ENCODE assay signal across 14 cellular contexts in the genomic region with DNA sequence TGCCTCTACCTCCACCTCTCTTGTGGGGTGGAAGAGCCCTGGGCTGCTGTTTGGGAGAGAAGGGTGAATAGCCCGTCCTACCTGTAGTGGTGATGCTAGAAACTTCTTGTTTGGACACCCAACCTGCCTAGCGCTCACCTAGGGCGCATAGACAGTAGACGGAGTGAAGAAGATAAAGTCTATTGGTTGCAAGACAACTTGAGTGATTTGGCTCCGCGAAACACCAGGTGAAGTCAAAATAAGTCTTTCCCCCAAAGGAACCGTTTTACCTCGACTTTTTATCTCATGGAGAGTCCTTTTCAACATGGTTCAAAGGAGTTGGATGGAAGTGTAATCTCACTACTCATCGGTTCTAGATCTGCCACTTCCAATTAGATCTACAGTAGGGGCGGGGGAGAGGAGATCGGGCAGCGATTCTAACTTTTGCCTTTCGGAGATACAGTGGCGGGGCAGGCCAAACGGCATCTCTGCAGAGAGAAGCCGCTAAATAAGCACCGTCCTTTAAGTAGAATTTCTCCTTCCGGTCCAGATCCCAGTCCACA. TPM values are rescaled to one million over a fixed set of nuclear protein-coding genes. Genes with fewer than 3 reads are reported as not detected.
DNase-seq lines count a peak whose midpoint lies in the region; ATAC-seq, FAIRE-seq and TF ChIP-seq lines count a peak whose summit lies in the region.
"Had no signal": no experiment of that assay in that cellular context is flagged by ENCODE, and none has a peak within 500 bp of the region (broad histone marks: within the 10 kb centered on the region; RNA-seq: fewer than 3 reads in every experiment).

No MANE protein-coding gene starts in this region.

- ATAC-seq in CD4-positive, alpha-beta T cell (ENCODE audit: poor library complexity) = no peak
- ATAC-seq in HG02798 (IDR thresholded peaks at IDR 0.05; ENCODE audit: poor library complexity, unreplicated experiment) = no peak
- ATAC-seq in GM21528 (IDR thresholded peaks at IDR 0.05; ENCODE audit: low FRiP score, unreplicated experiment) = no peak
- ATAC-seq: GM12878, left lung, PC-3 had no signal

- peaks cover 26% of the 10 kb centered on the region for H3K4me1 Mint-ChIP-seq in CD4-positive, alpha-beta T cell (ENCODE audit: low read depth)

- no peak overlapping the region for H4K5ac ChIP-seq in mesendoderm (ENCODE audit: low read length)

- H2AK5ac ChIP-seq in mesendoderm (ENCODE audit: low read length) = no peak overlapping the region

- in situ Hi-C loops in astrocyte of the spinal cord (cut with HindIII; ENCODE audit: low sequenced_read_pairs) = no loop called here

- no peak overlapping the region for H2BK15ac ChIP-seq in mesendoderm (replicated peaks; ENCODE audit: low read depth)

- TF ChIP-seq CTCF in CD4-positive, alpha-beta T cell (IDR thresholded peaks at IDR 0.05) = no peak
- no peak for TF ChIP-seq CTCF in astrocyte of the spinal cord (IDR thresholded peaks at IDR 0.05; ENCODE audit: low read depth, low read length)

- H3K27me3 ChIP-seq in CD4-positive, alpha-beta T cell (ENCODE audit: control insufficient read depth, insufficient read depth, low read length) = peaks cover 83% of the 10 kb centered on the region
- H3K27me3 ChIP-seq in H7 (ENCODE audit: control insufficient read depth, insufficient read depth, low read length) = peaks cover 49% of the 10 kb centered on the region
- H3K27me3 ChIP-seq in mesendoderm (ENCODE audit: insufficient read depth, low read length, poor library complexity) = no peaks in the 10 kb centered on the region
- peaks cover 10 to 56% of the 10 kb centered on the region in 2 donors for H3K27me3 ChIP-seq in small intestine (ENCODE audit: control insufficient read depth in 2 of 2, insufficient read depth in 2 of 2, low read length in 2 of 2)

- FAIRE-seq in small intestine (lab: Jason Lieb, UNC) = no peak
- FAIRE-seq: colon, GM12878 had no signal

- intact Hi-C loops in CD4-positive, alpha-beta T cell (cut with DNase I, micrococcal nuclease) = no loop called here

- POLR2A ChIA-PET in CD4-positive, alpha-beta T cell (lab: Charles Lee) = no interaction called here

- H3K27ac ChIP-seq in CD4-positive, alpha-beta T cell (ENCODE audit: low read depth, low read length) = no peak overlapping the region
- H3K27ac ChIP-seq in mesendoderm (ENCODE audit: low read depth, low read length) = no peak overlapping the region
- no peak overlapping the region for H3K27ac ChIP-seq in small intestine (ENCODE audit: low read depth in 1 of 2, low read length in 1 of 2)
- H3K27ac ChIP-seq: left lung had no signal

- H3K27me3 Mint-ChIP-seq in CD4-positive, alpha-beta T cell = peaks cover 82% of the 10 kb centered on the region

- H3K4me3 ChIP-seq in H7 (ENCODE audit: insufficient read depth, low read depth, low read length) (peak overlapping the region; percentile 96), astrocyte of the spinal cord (ENCODE audit: low read depth, low read length) (peak overlapping the region; percentile 34), mesendoderm (ENCODE audit: low read length) (peak overlapping the region; percentile 2), small intestine (ENCODE audit: low read depth in 1 of 2, low read length in 2 of 2) (no peak overlapping the region)
- H3K4me3 ChIP-seq: GM12878, left lung had no signal

- H3K36me3 ChIP-seq in H7 (replicated peaks; ENCODE audit: control insufficient read depth, insufficient read depth, low read length) = peaks cover 2% of the 10 kb centered on the region
- no peaks in the 10 kb centered on the region for H3K36me3 ChIP-seq in mesendoderm (ENCODE audit: control insufficient read depth, insufficient read depth, low read length)
- H3K36me3 ChIP-seq in small intestine (ENCODE audit: control insufficient read depth in 2 of 2, insufficient read depth in 2 of 2, low read length in 2 of 2) = no peaks in the 10 kb centered on the region
- H3K36me3 ChIP-seq: left lung had no signal

- H3K9me3 Mint-ChIP-seq in CD4-positive, alpha-beta T cell = peaks cover 23% of the 10 kb centered on the region

- peak overlapping the region; percentile 64 for H3K9ac ChIP-seq in mesendoderm (ENCODE audit: low read length)

- H3K23ac ChIP-seq in mesendoderm (ENCODE audit: low read length) = no peak overlapping the region

- H2BK120ac ChIP-seq in mesendoderm (ENCODE audit: low read depth, low read length) = no peak overlapping the region

- peaks cover 10% of the 10 kb centered on the region for H3K4me1 ChIP-seq in mesendoderm (ENCODE audit: control insufficient read depth, low read depth, low read length)
- H3K4me1 ChIP-seq in small intestine (ENCODE audit: control insufficient read depth in 2 of 2, insufficient read depth in 1 of 2, low read depth in 1 of 2, low read length in 1 of 2) = peaks cover 0 to 7% of the 10 kb centered on the region in 2 donors

- peak overlapping the region; percentile 81 for H3K4me3 Mint-ChIP-seq in CD4-positive, alpha-beta T cell

- peaks cover 9% of the 10 kb centered on the region for H3K36me3 Mint-ChIP-seq in CD4-positive, alpha-beta T cell (ENCODE audit: low read depth)

- no peak overlapping the region for H4K8ac ChIP-seq in mesendoderm (ENCODE audit: low read depth, low read length)

- no peak overlapping the region for H2BK5ac ChIP-seq in mesendoderm (ENCODE audit: low read length)

- CTCF ChIA-PET in CD4-positive, alpha-beta T cell (lab: Charles Lee) = no interaction called here

- peaks cover 51% of the 10 kb centered on the region for H3K9me3 ChIP-seq in CD4-positive, alpha-beta T cell (ENCODE audit: control insufficient read depth, low read length)
- no peaks in the 10 kb centered on the region for H3K9me3 ChIP-seq in small intestine (ENCODE audit: control insufficient read depth, low read depth)
- H3K9me3 ChIP-seq: left lung had no signal

- no CpG with 5 or more reads among the region's 18 CpGs for WGBS in mesendoderm (ENCODE audit: extremely low coverage, insufficient coverage, low lambda C conversion rate)
- WGBS in small intestine, 3 donors = 8 to 17% (median 9%) methylated on average over 18 of the region's 18 CpGs

- H3K18ac ChIP-seq in mesendoderm (ENCODE audit: low read length) = peak overlapping the region; percentile 32

- no peak for TF ChIP-seq POLR2A in erythroblast (IDR thresholded peaks at IDR 0.05; ENCODE audit: low read length)

- no peak overlapping the region for H3K4ac ChIP-seq in mesendoderm (ENCODE audit: low read depth, low read length)

- peak overlapping the region; percentile 85 for H3K4me2 ChIP-seq in mesendoderm (ENCODE audit: low read length)

- DNase-seq in CD4-positive, alpha-beta T cell = no peak
- DNase-seq in H7 = peak; percentile 73
- no peak for DNase-seq in astrocyte of the spinal cord (ENCODE audit: low read depth, low spot score)
- peak; percentile 74 for DNase-seq in mesendoderm
- no peak for DNase-seq in small intestine
- no peak for DNase-seq in erythroblast (lab: John Stamatoyannopoulos, UW)
- DNase-seq: PC-3; stimulated activated CD4-positive, alpha-beta T cell treated with anti-CD3 and anti-CD28 coated beads, Interleukin-4, amount 100 ng/mL, for 4 hours had no signal

- peaks cover 4% of the 10 kb centered on the region for H3K79me1 ChIP-seq in mesendoderm (ENCODE audit: low read length)

- H3K56ac ChIP-seq in mesendoderm (ENCODE audit: low read length) = peak overlapping the region; percentile 63

- peaks cover 29% of the 10 kb centered on the region for H3K79me2 ChIP-seq in mesendoderm (ENCODE audit: control insufficient read depth, insufficient read depth, low read length)

- peak overlapping the region; percentile 79 for H3K27ac Mint-ChIP-seq in CD4-positive, alpha-beta T cell

RNA-seq across cellular contexts. Expression of a gene that starts 0.7 kb away (rescaled TPM):
- total RNA-seq in CD4-positive, alpha-beta T cell = not detected
- total RNA-seq in H7 (2014; rRNA removed; shearing (Covaris generic)) = 45.9 and 51.4 TPM in 2 replicates
- 10.9 TPM for polyA plus RNA-seq in mesendoderm (2013, experiment 1 of 2)
- polyA plus RNA-seq in mesendoderm (2013, experiment 2 of 2) = 11.0 TPM
- under 1 TPM in 1 of 3 donors, not detected in 2; 0.01 TPM for polyA plus RNA-seq in small intestine
- total RNA-seq: GM12878, left lung, PC-3, pulmonary artery endothelial cell had no signal
- polyA plus RNA-seq: GM12878 had no signal

RNA-seq across cellular contexts. Expression of a gene that starts 9.3 kb away (rescaled TPM):
- not detected for total RNA-seq in CD4-positive, alpha-beta T cell
- total RNA-seq in H7 (2014; rRNA removed; shearing (Covaris generic)) = 93.0 and 96.6 TPM in 2 replicates
- 230 TPM for polyA plus RNA-seq in mesendoderm (2013, experiment 1 of 2)
- polyA plus RNA-seq in mesendoderm (2013, experiment 2 of 2) = 222 TPM
- under 1 TPM in 1 of 3 donors, not detected in 2; 0.04 TPM for polyA plus RNA-seq in small intestine
- total RNA-seq: GM12878, left lung, PC-3, pulmonary artery endothelial cell had no signal

Comparison
In these comparisons a context has a peak if more than half of its experiments do, and no peak if none do; other contexts are left out.
1. DNase-seq: peak in H7 (single experiment) and mesendoderm (single experiment); none in CD4-positive, alpha-beta T cell (0 of 10), astrocyte of the spinal cord (single experiment), small intestine (single experiment) and erythroblast (0 of 2).
2. H3K4me3 ChIP-seq: peak in H7 (single experiment), astrocyte of the spinal cord (single experiment) and mesendoderm (single experiment); none in small intestine (0 of 2).
3. RNA of a gene that starts 0.7 kb away (total RNA-seq): 45.9 to 51.4 TPM in H7; not detected in CD4-positive, alpha-beta T cell; every median in the first group is over 10 times any median in the second.
4. RNA of a gene that starts 9.3 kb away (total RNA-seq): 93.0 to 96.6 TPM in H7; not detected in CD4-positive, alpha-beta T cell; every median in the first group is over 10 times any median in the second.